In genomic region chr1:43368646-43369020, GRCh38 we compare ENCODE assay signal across 8 cellular contexts. TPM values are rescaled to one million over a fixed set of nuclear protein-coding genes. Genes with fewer than 3 reads are reported as not detected.
A peak's percentile ranks its signal among the peaks of the same experiment; 100 is the strongest.
DNase-seq lines count a peak whose midpoint lies in the region; ATAC-seq and TF ChIP-seq lines count a peak whose summit lies in the region.

No MANE protein-coding gene starts in this region.

- in situ Hi-C loops in brain microvascular endothelial cell (cut with HindIII; ENCODE audit: low pct_ligation_motif_present, low sequenced_read_pairs), result no loop called here

- peaks cover 34% of the 10 kb centered on the region for H3K4me1 ChIP-seq in mucosa of descending colon (ENCODE audit: low read depth)

- no peaks in the 10 kb centered on the region for H3K27me3 ChIP-seq in brain microvascular endothelial cell (replicated peaks)

- ATAC-seq in mucosa of descending colon, result no peak

- TF ChIP-seq CTCF in HFF-Myc (IDR thresholded peaks at IDR 0.05; ENCODE audit: low read depth, low read length, missing control alignments) (no peak), brain microvascular endothelial cell (IDR thresholded peaks at IDR 0.05; ENCODE audit: low read depth, low read length, missing control alignments) (no peak), mucosa of descending colon (IDR thresholded peaks at IDR 0.05) (no peak)

- intact Hi-C loops in mucosa of descending colon (cut with DNase I, micrococcal nuclease), result no loop called here

- H3K4me3 ChIP-seq in HFF-Myc (replicated peaks; ENCODE audit: low read depth, low read length), result peak overlapping the region; percentile 63
- peak overlapping the region; percentile 82 for H3K4me3 ChIP-seq in brain microvascular endothelial cell (ENCODE audit: low read depth, low read length)
- peak overlapping the region; percentile 50 for H3K4me3 ChIP-seq in mucosa of descending colon

- H3K36me3 ChIP-seq in brain microvascular endothelial cell (replicated peaks) (peaks cover 17% of the 10 kb centered on the region), mucosa of descending colon (ENCODE audit: low read depth) (no peaks in the 10 kb centered on the region)

- DNase-seq in A172 (ENCODE audit: low spot score) (peak; percentile 43), HFF-Myc (ENCODE audit: extremely low read depth, low read depth) (no peak), brain microvascular endothelial cell (no peak), mucosa of descending colon (peak in 2 of 3 donors; percentile 33 to 39), GM03348 (ENCODE audit: low spot score) (no peak), Kasumi-1 (lab: John Stamatoyannopoulos, UW) (no peak), anterior cingulate cortex (lab: John Stamatoyannopoulos, UW) (no peak), D341Med (ENCODE audit: low spot score) (no peak)

- H3K27ac ChIP-seq in brain microvascular endothelial cell, result peak overlapping the region; percentile 31

- no peaks in the 10 kb centered on the region for H3K9me3 ChIP-seq in mucosa of descending colon

RNA-seq across cellular contexts. Expression of gene ELOVL1, which starts 0.8 kb away (rescaled TPM):
- 101 and 103 TPM in 2 replicates for total RNA-seq in A172 (2014; rRNA removed; shearing (Covaris generic))
- total RNA-seq in mucosa of descending colon, result 100 to 1,000 TPM in 2 of 3 donors, 10 to 100 TPM in 1; 80.0 to 171 (median 104) TPM

RNA-seq across cellular contexts. Expression of gene CDC20, which starts 9.9 kb away (rescaled TPM):
- total RNA-seq in A172 (2014; rRNA removed; shearing (Covaris generic)), result 190 and 245 TPM in 2 replicates
- total RNA-seq in mucosa of descending colon, result 10 to 100 TPM in 1 of 3 donors, 1 to 10 TPM in 2; 5.8 to 44.0 (median 8.5) TPM

RNA-seq across cellular contexts. Expression of gene MED8, which starts 21.0 kb away (rescaled TPM):
- total RNA-seq in A172 (2014; rRNA removed; shearing (Covaris generic)), result 76.1 and 80.9 TPM in 2 replicates
- 10 to 100 TPM; 35.8 to 39.6 (median 38.3) TPM for total RNA-seq in mucosa of descending colon

RNA-seq across cellular contexts. Expression of gene SZT2, which starts 21.1 kb away (rescaled TPM):
- 6.6 and 9.7 TPM in 2 replicates for total RNA-seq in A172 (2014; rRNA removed; shearing (Covaris generic))
- total RNA-seq in mucosa of descending colon, result 10 to 100 TPM; 61.7 to 93.6 (median 75.4) TPM

RNA-seq across cellular contexts. Expression of gene MPL, which starts 31.0 kb away (rescaled TPM):
- total RNA-seq in A172 (2014; rRNA removed; shearing (Covaris generic)), result not detected in 2 replicates
- 1 to 10 TPM in 1 of 3 donors, under 1 TPM in 1, not detected in 1; 0.81 to 1.0 TPM for total RNA-seq in mucosa of descending colon

Comparison
In these comparisons a context has a peak if more than half of its experiments do, and no peak if none do; other contexts are left out.
1. DNase-seq: peak in A172 (single experiment) and mucosa of descending colon (2 of 3); none in HFF-Myc (single experiment), brain microvascular endothelial cell (single experiment), GM03348 (single experiment), Kasumi-1 (0 of 2), anterior cingulate cortex (0 of 58) and D341Med (single experiment).
2. Peak in every context shown above with its lines, with median percentiles within 50 percentile points of each other: H3K4me3 ChIP-seq.